In genomic region chr10:96374985-96375830, GRCh38 we compare ENCODE assay signal across 8 cellular contexts. TPM values are rescaled to one million over a fixed set of nuclear protein-coding genes. Genes with fewer than 3 reads are reported as not detected.
DNase-seq lines count a peak whose midpoint lies in the region; ATAC-seq and TF ChIP-seq lines count a peak whose summit lies in the region.

No MANE protein-coding gene starts in this region.

- H3K79me1 ChIP-seq in neuronal stem cell (ENCODE audit: low read depth, low read length) = no peaks in the 10 kb centered on the region

- no CpG with 5 or more reads among the region's 36 CpGs for WGBS in neuronal stem cell (ENCODE audit: extremely low coverage in 2 of 2, insufficient read length in 2 of 2, insufficient replicate concordance in 1 of 2), 2 donors

- peak overlapping the region; percentile 33 to 75 for H3K4me3 ChIP-seq in neuronal stem cell (ENCODE audit: low read length in 2 of 2)

- H2AK5ac ChIP-seq in neuronal stem cell (ENCODE audit: low read depth, low read length) = no peak overlapping the region

- no peak overlapping the region for H2BK120ac ChIP-seq in neuronal stem cell (ENCODE audit: low read depth, low read length)

- no peak overlapping the region for H2BK15ac ChIP-seq in neuronal stem cell (ENCODE audit: low read length)

- H3K9me3 ChIP-seq in neuronal stem cell (replicated peaks in 1 of 2; ENCODE audit: control insufficient read depth in 2 of 2, insufficient read depth in 1 of 2, low read depth in 1 of 2, low read length in 2 of 2) = no peaks in the 10 kb centered on the region

- H4K91ac ChIP-seq in neuronal stem cell (ENCODE audit: low read depth, low read length, poor library complexity) = no peak overlapping the region

- H3K27me3 ChIP-seq in neuronal stem cell (ENCODE audit: control insufficient read depth in 3 of 3, insufficient read depth in 3 of 3, low read depth in 1 of 3, low read length in 3 of 3) = peaks cover 0 to 10% (median 0%) of the 10 kb centered on the region in 3 experiments

- no peak overlapping the region for H3K23ac ChIP-seq in neuronal stem cell (ENCODE audit: low read depth, low read length, poor library complexity)

- peak overlapping the region; percentile 78 for H3K14ac ChIP-seq in neuronal stem cell (ENCODE audit: low read length)

- peaks cover 0 to 14% of the 10 kb centered on the region in 2 donors for H3K4me1 ChIP-seq in neuronal stem cell (ENCODE audit: control insufficient read depth in 2 of 2, insufficient read depth in 1 of 2, low read depth in 1 of 2, low read length in 2 of 2)

- peak overlapping the region; percentile 98 for H3K4me2 ChIP-seq in neuronal stem cell (ENCODE audit: insufficient read depth, low read length, poor library complexity, severe bottlenecking)

- H3K36me3 ChIP-seq in neuronal stem cell (replicated peaks in 1 of 2; ENCODE audit: control insufficient read depth in 2 of 2, insufficient read depth in 2 of 2, low read length in 2 of 2) = no peaks in the 10 kb centered on the region

- H2BK12ac ChIP-seq in neuronal stem cell (ENCODE audit: low read length) = no peak overlapping the region

- peak overlapping the region; percentile 75 for H4K8ac ChIP-seq in neuronal stem cell (ENCODE audit: low read depth, low read length)

- ATAC-seq in GM21723 (IDR thresholded peaks at IDR 0.05; ENCODE audit: unreplicated experiment) = peak; percentile 76

- peak; percentile 87 for DNase-seq in DMS53 treated with DMSO at 0.1 percent for 48 hours (lab: John Stamatoyannopoulos, UW; ENCODE audit: unreplicated experiment)
- peak; percentile 81 for DNase-seq in LHCN-M2 (ENCODE audit: low read depth)
- DNase-seq in activated gamma-delta T cell treated with anti-CD3 and anti-CD28 coated beads, Interleukin-2, amount 50 U/mL, for 16 hours (ENCODE audit: low read depth) = peak; percentile 43
- DNase-seq in foreskin melanocyte = peak; percentile 86
- DNase-seq in neuronal stem cell (ENCODE audit: low spot score) = peak; percentile 86
- peak; percentile 76 for DNase-seq in stromal cell of bone marrow (ENCODE audit: low read depth)

- no peak overlapping the region for H3K27ac ChIP-seq in neuronal stem cell (replicated peaks; ENCODE audit: low read length)

- peak overlapping the region; percentile 90 for H3K9ac ChIP-seq in neuronal stem cell (ENCODE audit: low read depth, low read length, poor library complexity)

- H3K4ac ChIP-seq in neuronal stem cell (ENCODE audit: low read length) = no peak overlapping the region

- H2AFZ ChIP-seq in neuronal stem cell (ENCODE audit: low read length) = peak overlapping the region; percentile 83

- no peak overlapping the region for H2BK5ac ChIP-seq in neuronal stem cell (ENCODE audit: low read length)

- peak overlapping the region; percentile 95 for H3K18ac ChIP-seq in neuronal stem cell (ENCODE audit: low read length)

- peak; percentile 51 for TF ChIP-seq POLR2A in Raji (IDR thresholded peaks at IDR 0.05; ENCODE audit: insufficient read depth, low read depth, low read length)

RNA-seq across cellular contexts. Expression of gene OPALIN, which starts 16.4 kb away (rescaled TPM):
- not detected in 2 replicates for total RNA-seq in LHCN-M2 (2014; rRNA removed)
- polyA plus RNA-seq in LHCN-M2 (2012) = not detected
- not detected for polyA plus RNA-seq in neuronal stem cell (2013, experiment 1 of 2)
- not detected for polyA plus RNA-seq in neuronal stem cell (2013, experiment 2 of 2)
